Comparison of ENCODE assay signal across 8 cellular contexts in genomic region chr9:131273791-131274673, GRCh38. TPM values are rescaled to one million over a fixed set of nuclear protein-coding genes. Genes with fewer than 3 reads are reported as not detected.
DNase-seq lines count a peak whose midpoint lies in the region; TF ChIP-seq lines count a peak whose summit lies in the region.

No MANE protein-coding gene starts in this region.

- H3K27me3 ChIP-seq in neutrophil, result peaks cover 4% of the 10 kb centered on the region

- H3K36me3 Mint-ChIP-seq in dendritic cell treated with granulocyte-macrophage colony-stimulating factor and Interleukin-4, amounts not matched to agents 40 ng/mL and 50 ng/mL, for 4 days (ENCODE audit: low read depth), result peaks cover 66% of the 10 kb centered on the region
- H3K36me3 Mint-ChIP-seq in type B pancreatic cell, result no peaks in the 10 kb centered on the region

- peak overlapping the region; percentile 79 to 92 for H3K4me3 ChIP-seq in neutrophil (ENCODE audit: low read depth in 1 of 2, low read length in 1 of 2)

- peak; percentile 74 for DNase-seq in GF-D8 (lab: John Stamatoyannopoulos, UW)
- DNase-seq in NOMO-1 treated with dmso at 0.1 percent for 144 hours (lab: John Stamatoyannopoulos, UW; ENCODE audit: unreplicated experiment), result peak; percentile 15
- DNase-seq in anterior cingulate cortex (lab: John Stamatoyannopoulos, UW), result no peak
- no peak for DNase-seq in cortex of kidney (lab: John Stamatoyannopoulos, UW)
- DNase-seq in type B pancreatic cell (ENCODE audit: extremely low spot score, unreplicated experiment), result no peak
- no peak for DNase-seq in SW480 (ENCODE audit: low spot score)

- H3K27ac ChIP-seq in neutrophil, result peak overlapping the region; percentile 89

- H3K9me3 Mint-ChIP-seq in dendritic cell treated with granulocyte-macrophage colony-stimulating factor and Interleukin-4, amounts not matched to agents 40 ng/mL and 50 ng/mL, for 4 days, result no peaks in the 10 kb centered on the region
- H3K9me3 Mint-ChIP-seq in type B pancreatic cell, result no peaks in the 10 kb centered on the region

- H3K9me3 ChIP-seq in neutrophil, result no peaks in the 10 kb centered on the region

- no peaks in the 10 kb centered on the region for H3K36me3 ChIP-seq in neutrophil

- peaks cover 66 to 73% of the 10 kb centered on the region in 2 experiments for H3K4me1 ChIP-seq in neutrophil (ENCODE audit: control insufficient read depth in 1 of 2, insufficient read depth in 1 of 2, low read depth in 1 of 2, low read length in 1 of 2)

- H3K27me3 Mint-ChIP-seq in dendritic cell treated with granulocyte-macrophage colony-stimulating factor and Interleukin-4, amounts not matched to agents 40 ng/mL and 50 ng/mL, for 4 days, result no peaks in the 10 kb centered on the region
- peaks cover 38% of the 10 kb centered on the region for H3K27me3 Mint-ChIP-seq in type B pancreatic cell

- H3K4me3 Mint-ChIP-seq in dendritic cell treated with granulocyte-macrophage colony-stimulating factor and Interleukin-4, amounts not matched to agents 40 ng/mL and 50 ng/mL, for 4 days, result peak overlapping the region; percentile 99
- H3K4me3 Mint-ChIP-seq in type B pancreatic cell, result no peak overlapping the region

- H3K4me1 Mint-ChIP-seq in dendritic cell treated with granulocyte-macrophage colony-stimulating factor and Interleukin-4, amounts not matched to agents 40 ng/mL and 50 ng/mL, for 4 days (ENCODE audit: low read depth), result peaks cover 60% of the 10 kb centered on the region
- peaks cover 3% of the 10 kb centered on the region for H3K4me1 Mint-ChIP-seq in type B pancreatic cell (ENCODE audit: unreplicated experiment)

- TF ChIP-seq CTCF in neutrophil (IDR thresholded peaks at IDR 0.05) (no peak), type B pancreatic cell (conservative IDR thresholded peaks at IDR 0.05) (no peak)

- peak overlapping the region; percentile 93 for H3K27ac Mint-ChIP-seq in dendritic cell treated with granulocyte-macrophage colony-stimulating factor and Interleukin-4, amounts not matched to agents 40 ng/mL and 50 ng/mL, for 4 days
- no peak overlapping the region for H3K27ac Mint-ChIP-seq in type B pancreatic cell

- intact Hi-C loops in dendritic cell treated with granulocyte-macrophage colony-stimulating factor and Interleukin-4, amounts not matched to agents 40 ng/mL and 50 ng/mL, for 4 days (cut with micrococcal nuclease), result loop anchor here (10.0 kb wide), 1 partner anchor 89 kb away; no protein-coding TSS in a partner anchor

RNA-seq across cellular contexts. Expression of gene FAM78A, which starts 2.3 kb away (rescaled TPM):
- total RNA-seq in type B pancreatic cell (ENCODE audit: low replicate concordance), result 0.79 and 1.9 TPM in 2 replicates

RNA-seq across cellular contexts. Expression of gene PLPP7, which starts 15.5 kb away (rescaled TPM):
- total RNA-seq in type B pancreatic cell (ENCODE audit: low replicate concordance), result 0.50 and 3.1 TPM in 2 replicates

Comparison
In these comparisons a context has a peak if more than half of its experiments do, and no peak if none do; other contexts are left out.
1. DNase-seq: peak in GF-D8 (single experiment) and NOMO-1 treated with dmso at 0.1 percent for 144 hours (single experiment); none in anterior cingulate cortex (0 of 58), cortex of kidney (single experiment), type B pancreatic cell (single experiment) and SW480 (single experiment).